Comparison of ENCODE assay signal across 8 cellular contexts in genomic region chr6:33200234-33201146, GRCh38. TPM values are rescaled to one million over a fixed set of nuclear protein-coding genes. Genes with fewer than 3 reads are reported as not detected.
A peak's percentile ranks its signal among the peaks of the same experiment; 100 is the strongest.
DNase-seq lines count a peak whose midpoint lies in the region; ATAC-seq and TF ChIP-seq lines count a peak whose summit lies in the region.

RXRB (minus strand) TSS chr6:33200665; CDS start chr6:33200476, 189 bp downstream.
SLC39A7 (plus strand) TSS chr6:33200867; CDS start chr6:33201246, 379 bp downstream.

- no peak within 1 kb of the TSS for H4K8ac ChIP-seq in mesendoderm (ENCODE audit: low read depth, low read length)

- no peaks in the 10 kb centered on the region for H3K9me2 ChIP-seq in OCI-LY1 (ENCODE audit: low read depth, low read length)

- peak within 1 kb of the TSS; percentile 100 for H2AK5ac ChIP-seq in mesendoderm (ENCODE audit: low read length)

- H3K56ac ChIP-seq in mesendoderm (ENCODE audit: low read length): peak within 1 kb of the TSS; percentile 99

- peak within 1 kb of the TSS; percentile 95 for H3K4me2 ChIP-seq in OCI-LY1 (ENCODE audit: low read length)
- peak within 1 kb of the TSS; percentile 99 for H3K4me2 ChIP-seq in mesendoderm (ENCODE audit: low read length)

- H2BK15ac ChIP-seq in mesendoderm (replicated peaks; ENCODE audit: low read depth): no peak within 1 kb of the TSS

- H2BK120ac ChIP-seq in mesendoderm (ENCODE audit: low read depth, low read length): no peak within 1 kb of the TSS

- no peaks in the 10 kb centered on the region for H3K79me2 ChIP-seq in OCI-LY1 (ENCODE audit: insufficient read depth, low read length)
- H3K79me2 ChIP-seq in mesendoderm (ENCODE audit: control insufficient read depth, insufficient read depth, low read length): peaks cover 21% of the 10 kb centered on the region

- no peaks in the 10 kb centered on the region for H3F3A ChIP-seq in OCI-LY1 (ENCODE audit: insufficient read depth, low read length)

- H3K27ac Mint-ChIP-seq in endodermal cell: peak within 1 kb of the TSS; percentile 99

- H3K27me3 Mint-ChIP-seq in endodermal cell (ENCODE audit: insufficient read depth): peaks cover 3% of the 10 kb centered on the region

- H3K18ac ChIP-seq in mesendoderm (ENCODE audit: low read length): peak within 1 kb of the TSS; percentile 69

- H3K4ac ChIP-seq in mesendoderm (ENCODE audit: low read depth, low read length): no peak within 1 kb of the TSS

- no peaks in the 10 kb centered on the region for H3K9me3 ChIP-seq in OCI-LY1 (ENCODE audit: low read length)
- no peaks in the 10 kb centered on the region for H3K9me3 ChIP-seq in endodermal cell (ENCODE audit: control insufficient read depth, low read length)

- DNase-seq in COLO668 (lab: John Stamatoyannopoulos, UW; ENCODE audit: unreplicated experiment) (peak; percentile 96), HuH-7 (ENCODE audit: low spot score) (peak; percentile 93), endodermal cell (peak; percentile 99), mesendoderm (peak; percentile 100)
- peak; percentile 99 for DNase-seq in activated CD8-positive, alpha-beta memory T cell treated with anti-CD3 and anti-CD28 coated beads, Interleukin-2, amount 50 U/mL, for 24 hours (ENCODE audit: extremely low read depth)
- peak; percentile 98 for DNase-seq in stimulated activated CD8-positive, alpha-beta memory T cell treated with anti-CD3 and anti-CD28 coated beads, Interleukin-12 subunit alpha, Interleukin-12 subunit beta, amount 100 ng/mL, for 4 hours (ENCODE audit: low read depth)

- peaks cover 28% of the 10 kb centered on the region for H3K4me1 Mint-ChIP-seq in endodermal cell

- no peaks in the 10 kb centered on the region for H3K27me3 ChIP-seq in OCI-LY1 (ENCODE audit: insufficient read depth, low read length)
- no peaks in the 10 kb centered on the region for H3K27me3 ChIP-seq in endodermal cell (ENCODE audit: control insufficient read depth, insufficient read depth, low read length, poor library complexity, severe bottlenecking)
- no peaks in the 10 kb centered on the region for H3K27me3 ChIP-seq in mesendoderm (ENCODE audit: insufficient read depth, low read length, poor library complexity)

- H3K4me1 ChIP-seq in OCI-LY1 (ENCODE audit: insufficient read depth, low read length, severe bottlenecking) (peaks cover 45% of the 10 kb centered on the region), endodermal cell (ENCODE audit: control insufficient read depth, insufficient read depth, low read length) (peaks cover 7% of the 10 kb centered on the region), mesendoderm (ENCODE audit: control insufficient read depth, low read depth, low read length) (peaks cover 12% of the 10 kb centered on the region)

- H3K4me3 ChIP-seq in OCI-LY1 (ENCODE audit: low read depth, low read length, poor library complexity, severe bottlenecking): peak within 1 kb of the TSS; percentile 91
- H3K4me3 ChIP-seq in endodermal cell (ENCODE audit: low read length): peak within 1 kb of the TSS; percentile 99
- peak within 1 kb of the TSS; percentile 99 for H3K4me3 ChIP-seq in mesendoderm (ENCODE audit: low read length)

- no peaks in the 10 kb centered on the region for H4K20me1 ChIP-seq in OCI-LY1 (ENCODE audit: insufficient read depth, low read length)

- TF ChIP-seq CTCF in OCI-LY1 (IDR thresholded peaks at IDR 0.05; ENCODE audit: low read length) (no peak), endodermal cell (conservative IDR thresholded peaks at IDR 0.05) (no peak)

- H3K23ac ChIP-seq in mesendoderm (ENCODE audit: low read length): peak within 1 kb of the TSS; percentile 84

- H3K36me3 Mint-ChIP-seq in endodermal cell (ENCODE audit: low read depth): peaks cover 39% of the 10 kb centered on the region

- peak within 1 kb of the TSS; percentile 85 for H3K9ac ChIP-seq in OCI-LY1 (ENCODE audit: low read length)
- peak within 1 kb of the TSS; percentile 99 for H3K9ac ChIP-seq in endodermal cell (ENCODE audit: extremely low read depth, low read length, poor library complexity, severe bottlenecking)
- H3K9ac ChIP-seq in mesendoderm (ENCODE audit: low read length): peak within 1 kb of the TSS; percentile 99

- WGBS in endodermal cell (ENCODE audit: insufficient coverage in 1 of 2, insufficient read length in 1 of 2), 2 experiments: 0% methylated on average over 16 to 68 of the region's 68 CpGs
- no CpG with 5 or more reads among the region's 68 CpGs for WGBS in mesendoderm (ENCODE audit: extremely low coverage, insufficient coverage, low lambda C conversion rate)

- ATAC-seq in GM21423 (IDR thresholded peaks at IDR 0.05; ENCODE audit: unreplicated experiment): peak; percentile 59

- H3K27ac ChIP-seq in OCI-LY1 (ENCODE audit: low read depth, low read length, poor library complexity, severe bottlenecking) (peak within 1 kb of the TSS; percentile 84), endodermal cell (ENCODE audit: low read depth, low read length) (peak within 1 kb of the TSS; percentile 95), mesendoderm (ENCODE audit: low read depth, low read length) (peak within 1 kb of the TSS; percentile 94)

- H4K5ac ChIP-seq in mesendoderm (ENCODE audit: low read length): peak within 1 kb of the TSS; percentile 30

- H3K36me3 ChIP-seq in OCI-LY1 (ENCODE audit: insufficient read depth, low read length): peaks cover 37% of the 10 kb centered on the region
- peaks cover 38% of the 10 kb centered on the region for H3K36me3 ChIP-seq in endodermal cell (ENCODE audit: control insufficient read depth, insufficient read depth, low read length)
- H3K36me3 ChIP-seq in mesendoderm (ENCODE audit: control insufficient read depth, insufficient read depth, low read length): peaks cover 12% of the 10 kb centered on the region

- peak within 1 kb of the TSS; percentile 96 for H3K4me3 Mint-ChIP-seq in endodermal cell

- H3K79me1 ChIP-seq in mesendoderm (ENCODE audit: low read length): peaks cover 20% of the 10 kb centered on the region

- no peaks in the 10 kb centered on the region for H3K9me3 Mint-ChIP-seq in endodermal cell

- H2BK5ac ChIP-seq in mesendoderm (ENCODE audit: low read length): peak within 1 kb of the TSS; percentile 88

- H2AFZ ChIP-seq in OCI-LY1 (ENCODE audit: low read length): no peak within 1 kb of the TSS

RNA-seq across cellular contexts. Expression of gene RXRB, which starts in this region (rescaled TPM):
- 10 to 100 TPM; 24.8 to 27.2 TPM for total RNA-seq in endodermal cell
- polyA plus RNA-seq in endodermal cell (2013, experiment 1 of 2): 46.3 TPM
- polyA plus RNA-seq in endodermal cell (2013, experiment 2 of 2): 38.0 TPM
- 7.3 TPM for polyA plus RNA-seq in mesendoderm (2013, experiment 1 of 2)
- polyA plus RNA-seq in mesendoderm (2013, experiment 2 of 2): 6.7 TPM

RNA-seq across cellular contexts. Expression of gene SLC39A7, which starts in this region (rescaled TPM):
- total RNA-seq in endodermal cell: 100 to 1,000 TPM; 123 to 163 TPM
- 107 TPM for polyA plus RNA-seq in endodermal cell (2013, experiment 1 of 2)
- 105 TPM for polyA plus RNA-seq in endodermal cell (2013, experiment 2 of 2)
- 44.7 TPM for polyA plus RNA-seq in mesendoderm (2013, experiment 1 of 2)
- 43.5 TPM for polyA plus RNA-seq in mesendoderm (2013, experiment 2 of 2)

Comparison
In these comparisons a context has a peak if more than half of its experiments do, and no peak if none do; other contexts are left out.
1. Peak in every context shown above with its lines: DNase-seq, ATAC-seq, H3K4me3 ChIP-seq and H3K27ac ChIP-seq.